ENCODE assay signal across 24 cellular contexts in genomic region chr5:53825926-53826325, GRCh38.
"Had no signal": no experiment of that assay in that cellular context is flagged by ENCODE, and none has a peak within 500 bp of the region (broad histone marks: within the 10 kb centered on the region; RNA-seq: fewer than 3 reads in every experiment).

No MANE protein-coding gene starts in this region.

- H3K9ac ChIP-seq: SK-N-SH had no signal

- ATAC-seq: Panc1, PC-3, T-cell had no signal

- H3K27ac ChIP-seq: RWPE1 had no signal

- H3K4me1 Mint-ChIP-seq: T-cell had no signal

- H3K27ac Mint-ChIP-seq: IgD-negative memory B cell, T-cell had no signal

- H3K4me3 ChIP-seq: K562 had no signal

- H3K4me3 Mint-ChIP-seq: IgD-negative memory B cell, T-cell had no signal

- H3K4me2 ChIP-seq: SK-N-SH had no signal

- H3K9me3 Mint-ChIP-seq: T-cell had no signal

- H3K27me3 Mint-ChIP-seq: IgD-negative memory B cell had no signal

- H3K36me3 Mint-ChIP-seq: IgD-negative memory B cell, T-cell had no signal

- DNase-seq: NCI-H1092; NCI-H1105 treated with DMSO at 0.1 percent for 48 hours; NCI-H1417 treated with DMSO at 0.1 percent for 48 hours; NCI-H146; NCI-H1694 treated with DMSO at 0.1 percent for 48 hours; NCI-H1930; NCI-H2081 treated with DMSO at 0.1 percent for 48 hours; NCI-H2171; NCI-H226; NCI-H446; NCI-H510A; NCI-H524 treated with DMSO at 0.1 percent for 48 hours; NCI-H69; NCI-H774; NK-92 treated with Interleukin-12 subunit alpha and Interleukin-12 subunit beta, amount 100 ng/mL, for 24 hours; PC-3; SHP77; SK-N-SH; SW 1271; T-cell had no signal
